In genomic region chr15:95087253-95087609, GRCh38 we compare ENCODE assay signal across 1 cellular context.
TF ChIP-seq lines count a peak whose summit lies in the region.

No MANE protein-coding gene starts in this region.

TF ChIP-seq in endothelial cell of umbilical vein, 7 proteins besides CTCF, POLR2A, EP300 and RAD21 (continued from another document):
- TF ChIP-seq MAX (IDR thresholded peaks at IDR 0.05; ENCODE audit: insufficient read depth, insufficient read length) (no peak), POLR2AphosphoS5 (IDR thresholded peaks at IDR 0.05; ENCODE audit: insufficient read depth, low read depth, low read length) (no peak), MYC (IDR thresholded peaks at IDR 0.05; ENCODE audit: low read depth, low read length) (no peak)
